ENCODE assay signal across 1 cellular context in the genomic region with DNA sequence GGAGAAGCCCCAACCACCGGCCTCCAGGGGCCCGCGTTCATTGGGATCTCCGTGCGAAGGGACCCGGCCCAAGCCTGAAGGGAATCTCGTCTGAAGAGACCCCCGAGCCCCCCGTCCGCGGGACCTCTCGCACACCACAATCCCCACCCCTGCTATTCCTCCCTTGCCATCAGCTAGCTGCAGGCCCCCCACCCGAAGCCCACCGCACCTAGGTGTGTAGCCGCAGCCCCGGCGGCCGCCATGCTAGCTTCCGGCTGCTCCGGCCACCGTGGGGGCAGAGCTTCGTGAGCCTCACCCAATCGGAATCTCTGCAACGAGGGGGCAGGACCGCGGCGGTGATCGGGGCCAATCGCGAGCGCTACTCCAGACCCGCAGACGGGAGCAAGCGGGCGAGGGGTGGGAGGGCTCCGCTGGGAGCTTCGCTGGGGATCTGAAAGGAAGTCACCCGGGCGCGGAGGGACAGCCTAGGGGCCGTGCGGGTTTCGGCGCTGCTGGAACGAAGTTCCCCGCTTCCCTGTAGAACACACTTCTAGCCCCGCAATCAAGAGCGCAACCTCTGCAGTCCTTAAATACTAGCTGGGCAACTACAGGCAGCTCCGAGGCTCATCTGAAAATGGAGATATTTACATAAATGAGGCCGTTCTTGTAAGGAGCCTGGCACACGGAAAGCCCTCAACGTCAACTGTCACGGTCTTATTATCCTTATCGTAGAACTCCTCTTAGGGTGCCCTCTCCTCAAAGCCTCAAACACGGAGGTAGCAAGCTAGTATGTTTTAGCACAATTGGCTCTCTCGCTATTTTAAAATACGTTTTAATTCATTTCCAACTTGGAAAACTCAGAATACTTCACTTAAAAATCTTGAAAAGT.
TF ChIP-seq lines count a peak whose summit lies in the region.

Gene PIGS (minus strand): TSS at position 270 of the 868 bp plus-strand sequence. CDS start 28 bp downstream, at position 242.

TF ChIP-seq in K562, 482 proteins besides CTCF, POLR2A, EP300 and RAD21 (continued from another document and continues in another):
- TF ChIP-seq PATZ1 (CRISPR knock-in tag; IDR thresholded peaks at IDR 0.05; ENCODE audit: borderline replicate concordance), result no peak
- TF ChIP-seq ZBTB33 (CRISPR knock-in tag; IDR thresholded peaks at IDR 0.05), result no peak
- no peak for TF ChIP-seq KDM1A (IDR thresholded peaks at IDR 0.05)
- no peak for TF ChIP-seq CHD4 (IDR thresholded peaks at IDR 0.05; ENCODE audit: insufficient read depth, insufficient replicate concordance, low read depth, low read length, poor library complexity, severe bottlenecking)
- no peak for TF ChIP-seq TOE1 (IDR thresholded peaks at IDR 0.05; ENCODE audit: borderline replicate concordance)
- TF ChIP-seq TOE1 (CRISPR knock-in tag; IDR thresholded peaks at IDR 0.05; ENCODE audit: borderline replicate concordance, low read depth), result no peak
- TF ChIP-seq, protein P1, sequence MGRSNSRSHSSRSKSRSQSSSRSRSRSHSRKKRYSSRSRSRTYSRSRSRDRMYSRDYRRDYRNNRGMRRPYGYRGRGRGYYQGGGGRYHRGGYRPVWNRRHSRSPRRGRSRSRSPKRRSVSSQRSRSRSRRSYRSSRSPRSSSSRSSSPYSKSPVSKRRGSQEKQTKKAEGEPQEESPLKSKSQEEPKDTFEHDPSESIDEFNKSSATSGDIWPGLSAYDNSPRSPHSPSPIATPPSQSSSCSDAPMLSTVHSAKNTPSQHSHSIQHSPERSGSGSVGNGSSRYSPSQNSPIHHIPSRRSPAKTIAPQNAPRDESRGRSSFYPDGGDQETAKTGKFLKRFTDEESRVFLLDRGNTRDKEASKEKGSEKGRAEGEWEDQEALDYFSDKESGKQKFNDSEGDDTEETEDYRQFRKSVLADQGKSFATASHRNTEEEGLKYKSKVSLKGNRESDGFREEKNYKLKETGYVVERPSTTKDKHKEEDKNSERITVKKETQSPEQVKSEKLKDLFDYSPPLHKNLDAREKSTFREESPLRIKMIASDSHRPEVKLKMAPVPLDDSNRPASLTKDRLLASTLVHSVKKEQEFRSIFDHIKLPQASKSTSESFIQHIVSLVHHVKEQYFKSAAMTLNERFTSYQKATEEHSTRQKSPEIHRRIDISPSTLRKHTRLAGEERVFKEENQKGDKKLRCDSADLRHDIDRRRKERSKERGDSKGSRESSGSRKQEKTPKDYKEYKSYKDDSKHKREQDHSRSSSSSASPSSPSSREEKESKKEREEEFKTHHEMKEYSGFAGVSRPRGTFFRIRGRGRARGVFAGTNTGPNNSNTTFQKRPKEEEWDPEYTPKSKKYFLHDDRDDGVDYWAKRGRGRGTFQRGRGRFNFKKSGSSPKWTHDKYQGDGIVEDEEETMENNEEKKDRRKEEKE (IDR thresholded peaks at IDR 0.05; ENCODE audit: borderline replicate concordance in 1 of 2, control insufficient read depth in 1 of 2, low read depth in 2 of 2, low read length in 1 of 2), result no peak
- no peak for TF ChIP-seq NCOA4 (IDR thresholded peaks at IDR 0.05; ENCODE audit: partially characterized antibody)
- TF ChIP-seq BCL6 (CRISPR knock-in tag; IDR thresholded peaks at IDR 0.05), result no peak
- no peak for TF ChIP-seq ZNF140 (CRISPR knock-in tag; IDR thresholded peaks at IDR 0.05)
- no peak for TF ChIP-seq IFI16 (CRISPR knock-in tag; IDR thresholded peaks at IDR 0.05)
- no peak for TF ChIP-seq SIX5 (IDR thresholded peaks at IDR 0.05; ENCODE audit: borderline replicate concordance in 1 of 2, insufficient read depth in 1 of 2, low read depth in 1 of 2, low read length in 2 of 2)
- no peak for TF ChIP-seq KAT2B (IDR thresholded peaks at IDR 0.05; ENCODE audit: low read depth, low read length)
- no peak for TF ChIP-seq ERF (CRISPR knock-in tag; IDR thresholded peaks at IDR 0.05)
- no peak for TF ChIP-seq NR3C1 (CRISPR knock-in tag; IDR thresholded peaks at IDR 0.05)
- no peak for TF ChIP-seq PHTF2 (CRISPR knock-in tag; IDR thresholded peaks at IDR 0.05)
- TF ChIP-seq SMAD2 (IDR thresholded peaks at IDR 0.05; ENCODE audit: low read depth, low read length), result no peak
- TF ChIP-seq POLR2B (IDR thresholded peaks at IDR 0.05; ENCODE audit: low read depth, partially characterized antibody), result peak; percentile 66
- TF ChIP-seq TAF9B (IDR thresholded peaks at IDR 0.05; ENCODE audit: partially characterized antibody), result peak; percentile 84
- TF ChIP-seq SMARCA4 (IDR thresholded peaks at IDR 0.05), result no peak
- TF ChIP-seq, protein P2, sequence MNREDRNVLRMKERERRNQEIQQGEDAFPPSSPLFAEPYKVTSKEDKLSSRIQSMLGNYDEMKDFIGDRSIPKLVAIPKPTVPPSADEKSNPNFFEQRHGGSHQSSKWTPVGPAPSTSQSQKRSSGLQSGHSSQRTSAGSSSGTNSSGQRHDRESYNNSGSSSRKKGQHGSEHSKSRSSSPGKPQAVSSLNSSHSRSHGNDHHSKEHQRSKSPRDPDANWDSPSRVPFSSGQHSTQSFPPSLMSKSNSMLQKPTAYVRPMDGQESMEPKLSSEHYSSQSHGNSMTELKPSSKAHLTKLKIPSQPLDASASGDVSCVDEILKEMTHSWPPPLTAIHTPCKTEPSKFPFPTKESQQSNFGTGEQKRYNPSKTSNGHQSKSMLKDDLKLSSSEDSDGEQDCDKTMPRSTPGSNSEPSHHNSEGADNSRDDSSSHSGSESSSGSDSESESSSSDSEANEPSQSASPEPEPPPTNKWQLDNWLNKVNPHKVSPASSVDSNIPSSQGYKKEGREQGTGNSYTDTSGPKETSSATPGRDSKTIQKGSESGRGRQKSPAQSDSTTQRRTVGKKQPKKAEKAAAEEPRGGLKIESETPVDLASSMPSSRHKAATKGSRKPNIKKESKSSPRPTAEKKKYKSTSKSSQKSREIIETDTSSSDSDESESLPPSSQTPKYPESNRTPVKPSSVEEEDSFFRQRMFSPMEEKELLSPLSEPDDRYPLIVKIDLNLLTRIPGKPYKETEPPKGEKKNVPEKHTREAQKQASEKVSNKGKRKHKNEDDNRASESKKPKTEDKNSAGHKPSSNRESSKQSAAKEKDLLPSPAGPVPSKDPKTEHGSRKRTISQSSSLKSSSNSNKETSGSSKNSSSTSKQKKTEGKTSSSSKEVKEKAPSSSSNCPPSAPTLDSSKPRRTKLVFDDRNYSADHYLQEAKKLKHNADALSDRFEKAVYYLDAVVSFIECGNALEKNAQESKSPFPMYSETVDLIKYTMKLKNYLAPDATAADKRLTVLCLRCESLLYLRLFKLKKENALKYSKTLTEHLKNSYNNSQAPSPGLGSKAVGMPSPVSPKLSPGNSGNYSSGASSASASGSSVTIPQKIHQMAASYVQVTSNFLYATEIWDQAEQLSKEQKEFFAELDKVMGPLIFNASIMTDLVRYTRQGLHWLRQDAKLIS (CRISPR knock-in tag; IDR thresholded peaks at IDR 0.05), result no peak
- TF ChIP-seq, protein P3, sequence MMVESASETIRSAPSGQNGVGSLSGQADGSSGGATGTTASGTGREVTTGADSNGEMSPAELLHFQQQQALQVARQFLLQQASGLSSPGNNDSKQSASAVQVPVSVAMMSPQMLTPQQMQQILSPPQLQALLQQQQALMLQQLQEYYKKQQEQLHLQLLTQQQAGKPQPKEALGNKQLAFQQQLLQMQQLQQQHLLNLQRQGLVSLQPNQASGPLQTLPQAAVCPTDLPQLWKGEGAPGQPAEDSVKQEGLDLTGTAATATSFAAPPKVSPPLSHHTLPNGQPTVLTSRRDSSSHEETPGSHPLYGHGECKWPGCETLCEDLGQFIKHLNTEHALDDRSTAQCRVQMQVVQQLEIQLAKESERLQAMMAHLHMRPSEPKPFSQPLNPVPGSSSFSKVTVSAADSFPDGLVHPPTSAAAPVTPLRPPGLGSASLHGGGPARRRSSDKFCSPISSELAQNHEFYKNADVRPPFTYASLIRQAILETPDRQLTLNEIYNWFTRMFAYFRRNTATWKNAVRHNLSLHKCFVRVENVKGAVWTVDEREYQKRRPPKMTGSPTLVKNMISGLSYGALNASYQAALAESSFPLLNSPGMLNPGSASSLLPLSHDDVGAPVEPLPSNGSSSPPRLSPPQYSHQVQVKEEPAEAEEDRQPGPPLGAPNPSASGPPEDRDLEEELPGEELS (CRISPR knock-in tag; IDR thresholded peaks at IDR 0.05; ENCODE audit: borderline replicate concordance), result no peak
- no peak for TF ChIP-seq NFE2L1 (tag; IDR thresholded peaks at IDR 0.05; ENCODE audit: borderline replicate concordance, low read depth)
- TF ChIP-seq FOXA1 (IDR thresholded peaks at IDR 0.05; ENCODE audit: borderline replicate concordance), result no peak
- no peak for TF ChIP-seq FOSL1 (tag; conservative IDR thresholded peaks at IDR 0.05)
- TF ChIP-seq, protein P4, sequence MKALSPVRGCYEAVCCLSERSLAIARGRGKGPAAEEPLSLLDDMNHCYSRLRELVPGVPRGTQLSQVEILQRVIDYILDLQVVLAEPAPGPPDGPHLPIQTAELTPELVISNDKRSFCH (CRISPR knock-in tag; IDR thresholded peaks at IDR 0.05), result no peak
- TF ChIP-seq, protein P4 (tag; IDR thresholded peaks at IDR 0.05), result no peak
- no peak for TF ChIP-seq REST (CRISPR knock-in tag; IDR thresholded peaks at IDR 0.05; ENCODE audit: low read depth)
- TF ChIP-seq ZNF518B (CRISPR knock-in tag; IDR thresholded peaks at IDR 0.05), result no peak
- peak; percentile 57 to 74; a peak in 2 of 4 replicates for TF ChIP-seq MAZ (CRISPR knock-in tag; conservative IDR thresholded peaks at IDR 0.05 in 1 of 2, IDR thresholded peaks at IDR 0.05 in 1 of 2)
